ENCODE assay signal across 14 cellular contexts in the genomic region with DNA sequence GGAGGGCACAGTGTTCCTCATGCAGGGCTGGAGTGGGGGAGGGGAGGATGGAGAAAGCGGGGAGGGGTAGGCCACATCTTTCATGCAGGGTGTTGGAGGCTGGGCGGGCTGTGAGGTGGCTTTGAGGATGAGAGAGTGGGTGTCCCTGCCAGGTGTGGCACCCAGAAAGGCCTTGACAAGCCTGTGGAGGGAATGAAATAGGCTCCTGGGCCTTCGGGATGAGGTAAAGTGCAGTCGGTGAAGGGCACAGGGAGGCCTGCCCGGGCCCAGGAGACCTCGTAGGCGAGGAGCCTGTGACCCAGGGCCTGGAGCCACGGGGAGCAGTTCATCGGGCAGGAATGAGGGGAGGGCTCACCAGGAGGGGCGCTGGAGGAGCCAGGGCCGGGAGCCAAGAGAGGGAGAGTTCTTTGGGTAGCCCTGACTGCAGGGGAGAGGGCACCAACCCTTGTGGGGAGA.
"Had no signal": no experiment of that assay in that cellular context is flagged by ENCODE, and none has a peak within 500 bp of the region (broad histone marks: within the 10 kb centered on the region; RNA-seq: fewer than 3 reads in every experiment).

No MANE protein-coding gene starts in this region.

- H3K4me3 Mint-ChIP-seq: activated CD8-positive, alpha-beta memory T cell treated with anti-CD3 and anti-CD28 coated beads, Interleukin-2, amount 10 ng/mL, durations not matched to agents 7 days and 5 days; activated naive CD8-positive, alpha-beta T cell treated with anti-CD3 and anti-CD28 coated beads, Interleukin-2, amount 50 U/mL, for 24 hours; activated T-cell treated with anti-CD3 and anti-CD28 coated beads, Interleukin-2, amount 50 U/mL, for 72 hours; T-helper 2 cell treated with Interferon-gamma antibody and Interleukin-4, amounts not matched to agents 5 μg/mL and 100 μg/mL, for 36 hours had no signal

- DNase-seq: activated CD4-positive, alpha-beta T cell treated with anti-CD3 and anti-CD28 coated beads, Interleukin-2, amount 50 U/mL, for 4 hours; activated CD4-positive, CD25-positive, alpha-beta regulatory T cell treated with anti-CD3 and anti-CD28 coated beads, Interleukin-2, amount 50 U/mL, for 72 hours; activated CD8-positive, alpha-beta memory T cell treated with anti-CD3 and anti-CD28 coated beads, Interleukin-2, amount 10 ng/mL, durations not matched to agents 7 days and 5 days; activated gamma-delta T cell treated with Interleukin-2 at 50 U/mL for 16 hours; activated naive CD8-positive, alpha-beta T cell treated with anti-CD3 and anti-CD28 coated beads, Interleukin-2, amount 50 U/mL, for 24 hours; activated T-cell treated with anti-CD3 and anti-CD28 coated beads, Interleukin-2, amount 50 U/mL, for 72 hours; colonic mucosa; effector CD4-positive, alpha-beta T cell; heart right ventricle; left lung; small intestine; SW 1271; transverse colon had no signal

- ATAC-seq: activated CD8-positive, alpha-beta memory T cell treated with anti-CD3 and anti-CD28 coated beads, Interleukin-2, amount 10 ng/mL, durations not matched to agents 7 days and 5 days; activated naive CD8-positive, alpha-beta T cell treated with anti-CD3 and anti-CD28 coated beads, Interleukin-2, amount 50 U/mL, for 24 hours; heart right ventricle; left lung had no signal

- H3K4me3 ChIP-seq: colonic mucosa, heart right ventricle, left lung, transverse colon had no signal

- H3K9me3 Mint-ChIP-seq: activated naive CD8-positive, alpha-beta T cell treated with anti-CD3 and anti-CD28 coated beads, Interleukin-2, amount 50 U/mL, for 24 hours; activated T-cell treated with anti-CD3 and anti-CD28 coated beads, Interleukin-2, amount 50 U/mL, for 72 hours; T-helper 2 cell treated with Interferon-gamma antibody and Interleukin-4, amounts not matched to agents 5 μg/mL and 100 μg/mL, for 36 hours had no signal

- H3K9me3 ChIP-seq: colonic mucosa, transverse colon had no signal

- H3K4me1 ChIP-seq: colonic mucosa had no signal

- H3K27ac ChIP-seq: colonic mucosa, heart right ventricle, transverse colon had no signal

- H3K27me3 ChIP-seq: colonic mucosa, left lung, transverse colon had no signal

- H3K36me3 ChIP-seq: colonic mucosa, transverse colon had no signal

- H3K27me3 Mint-ChIP-seq: activated naive CD8-positive, alpha-beta T cell treated with anti-CD3 and anti-CD28 coated beads, Interleukin-2, amount 50 U/mL, for 24 hours had no signal

- H3K27ac Mint-ChIP-seq: activated CD8-positive, alpha-beta memory T cell treated with anti-CD3 and anti-CD28 coated beads, Interleukin-2, amount 10 ng/mL, durations not matched to agents 7 days and 5 days; activated naive CD8-positive, alpha-beta T cell treated with anti-CD3 and anti-CD28 coated beads, Interleukin-2, amount 50 U/mL, for 24 hours; T-helper 2 cell treated with Interferon-gamma antibody and Interleukin-4, amounts not matched to agents 5 μg/mL and 100 μg/mL, for 36 hours had no signal
